In the genomic region with DNA sequence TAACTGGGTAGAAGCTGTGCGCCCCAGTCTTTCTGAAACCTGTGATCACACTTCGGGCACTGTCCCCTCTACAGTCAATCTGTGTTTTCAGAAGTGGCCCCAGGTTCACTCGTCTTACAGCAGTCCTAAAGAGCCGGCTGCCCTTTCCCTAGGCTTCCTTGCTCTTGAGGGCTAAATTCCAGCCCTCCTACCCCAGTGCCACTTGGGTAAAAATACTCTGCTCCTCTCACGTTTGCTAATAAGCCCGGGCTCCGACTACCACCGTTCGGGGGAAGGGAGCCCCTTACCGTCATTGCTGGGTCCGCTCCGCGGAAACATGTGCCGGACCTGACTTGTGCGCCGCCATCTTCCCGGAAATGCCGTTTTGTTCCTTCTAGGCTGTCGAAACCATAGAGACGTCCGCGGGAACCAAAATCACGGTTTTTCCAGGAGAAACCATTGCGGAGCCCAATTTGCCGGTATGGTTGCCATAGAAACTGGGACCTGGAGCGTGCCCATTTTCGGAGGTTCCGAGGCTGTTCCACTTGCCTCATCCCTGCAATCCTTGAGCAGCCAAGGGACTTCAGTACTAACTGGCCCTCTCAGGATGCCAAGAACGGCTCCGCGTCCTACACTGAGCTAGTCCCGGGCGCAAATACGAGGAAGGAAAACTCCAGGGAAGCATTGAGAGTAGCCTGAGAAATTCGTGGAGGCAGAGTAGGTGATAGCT, we compare ENCODE assay signal across 8 cellular contexts. TPM values are rescaled to one million over a fixed set of nuclear protein-coding genes. Genes with fewer than 3 reads are reported as not detected.
DNase-seq lines count a peak whose midpoint lies in the region; ATAC-seq and TF ChIP-seq lines count a peak whose summit lies in the region.

A gene (minus strand): TSS at position 358 of the 709 bp plus-strand sequence.

- H3K4me1 ChIP-seq in breast epithelium, result peaks cover 0 to 6% of the 10 kb centered on the region in 2 donors
- H3K4me1 ChIP-seq in iPS-20b (ENCODE audit: insufficient read depth, low read length), result 0 out of 2 replicates have a peak, but pooled peaks cover 3% of the 10 kb centered on the region
- peaks cover 9 to 21% (median 18%) of the 10 kb centered on the region in 3 donors for H3K4me1 ChIP-seq in skeletal muscle tissue (ENCODE audit: control insufficient read depth in 3 of 3, insufficient read depth in 3 of 3, low read length in 3 of 3)

- TF ChIP-seq CTCF in VCaP (conservative IDR thresholded peaks at IDR 0.05) (no peak), breast epithelium (IDR thresholded peaks at IDR 0.05) (no peak)

- H3K4me3 ChIP-seq in breast epithelium (peak within 1 kb of the TSS; percentile 56 to 84 (median 69)), iPS-20b (ENCODE audit: low read length) (peak within 1 kb of the TSS; percentile 100), skeletal muscle tissue (ENCODE audit: low read length in 3 of 3) (peak within 1 kb of the TSS; percentile 82 to 99 (median 98))

- no peaks in the 10 kb centered on the region for H3K27me3 ChIP-seq in breast epithelium
- H3K27me3 ChIP-seq in iPS-20b (ENCODE audit: insufficient read depth, low read length), result no peaks in the 10 kb centered on the region
- H3K27me3 ChIP-seq in skeletal muscle tissue (ENCODE audit: control insufficient read depth in 3 of 3, insufficient read depth in 3 of 3, low read length in 3 of 3), result no peaks in the 10 kb centered on the region

- no peaks in the 10 kb centered on the region for H3K36me3 ChIP-seq in breast epithelium
- peaks cover 30% of the 10 kb centered on the region for H3K36me3 ChIP-seq in iPS-20b (ENCODE audit: insufficient read depth, low read depth, low read length)
- peaks cover 18 to 23% (median 20%) of the 10 kb centered on the region in 3 donors for H3K36me3 ChIP-seq in skeletal muscle tissue (ENCODE audit: control insufficient read depth in 3 of 3, insufficient read depth in 3 of 3, low read length in 3 of 3)

- peak; percentile 25 for TF ChIP-seq POLR2A in breast epithelium (IDR thresholded peaks at IDR 0.05)

- ATAC-seq in HG02642 (IDR thresholded peaks at IDR 0.05; ENCODE audit: poor library complexity, unreplicated experiment), result peak; percentile 60
- no peak for ATAC-seq in HG02970 (IDR thresholded peaks at IDR 0.05; ENCODE audit: low FRiP score, unreplicated experiment)

- DNase-seq in EH (ENCODE audit: low read depth) (peak; percentile 94), NCI-H2196 (lab: John Stamatoyannopoulos, UW; ENCODE audit: unreplicated experiment) (peak; percentile 85), breast epithelium (ENCODE audit: low spot score in 2 of 2) (peak; percentile 59 to 64)

- intact Hi-C loops in breast epithelium (cut with DNase I; ENCODE audit: low total_unique reads), result loop anchor here (10.0 kb wide), 1 partner anchor 146 kb away; no protein-coding TSS in a partner anchor

- H3K27ac ChIP-seq in VCaP, result peak within 1 kb of the TSS; percentile 88
- peak within 1 kb of the TSS; percentile 70 to 76 for H3K27ac ChIP-seq in breast epithelium
- H3K27ac ChIP-seq in iPS-20b (ENCODE audit: low read length), result peak within 1 kb of the TSS; percentile 74
- peak within 1 kb of the TSS; percentile 62 for H3K27ac ChIP-seq in skeletal muscle tissue (ENCODE audit: low read depth, low read length)

- H3K9ac ChIP-seq in iPS-20b (ENCODE audit: low read depth, low read length), result peak within 1 kb of the TSS; percentile 98
- peak within 1 kb of the TSS; percentile 76 to 92 (median 85) for H3K9ac ChIP-seq in skeletal muscle tissue (ENCODE audit: low read depth in 1 of 3, low read length in 3 of 3)

- H3K9me3 ChIP-seq in breast epithelium, result no peaks in the 10 kb centered on the region
- no peaks in the 10 kb centered on the region for H3K9me3 ChIP-seq in iPS-20b (ENCODE audit: insufficient read depth, low read depth, low read length)
- no peaks in the 10 kb centered on the region for H3K9me3 ChIP-seq in skeletal muscle tissue (ENCODE audit: control insufficient read depth in 3 of 3, low read length in 3 of 3)

RNA-seq across cellular contexts. Expression of the gene that starts here (rescaled TPM):
- total RNA-seq in breast epithelium (10 to 100 TPM; 20.2 to 31.1 (median 23.7) TPM), skeletal muscle tissue (10.4 TPM)
